ENCODE assay signal across 11 cellular contexts in the genomic region with DNA sequence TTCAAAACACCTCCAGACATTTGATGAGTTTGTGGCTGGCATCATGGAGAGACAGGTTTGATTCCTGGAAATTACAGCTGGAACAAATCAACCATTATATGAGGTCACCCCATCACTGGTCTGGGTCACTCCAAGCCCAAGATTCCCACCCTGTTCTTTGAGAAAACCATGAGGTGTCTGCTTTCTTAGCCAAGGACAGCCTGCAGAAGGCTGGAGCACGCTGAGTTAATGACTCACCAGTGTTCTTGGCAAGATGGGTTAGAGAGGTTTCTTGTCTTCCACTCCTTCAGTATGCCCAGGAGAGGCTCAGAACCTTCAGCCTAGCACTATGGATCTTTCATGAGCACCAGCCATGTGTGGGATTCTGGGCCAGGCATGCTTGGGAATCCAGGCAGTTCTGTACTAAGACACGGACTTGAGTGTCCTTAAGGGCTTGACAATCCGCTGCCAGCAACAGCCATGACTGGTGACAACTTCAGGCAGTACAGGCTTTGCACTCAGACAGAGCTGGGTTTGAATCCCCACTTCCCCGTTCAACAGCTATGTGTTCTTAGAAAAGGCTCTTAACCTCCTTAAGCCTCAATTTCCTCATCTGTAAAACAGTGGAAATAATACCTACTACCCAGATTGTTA. TPM values are rescaled to one million over a fixed set of nuclear protein-coding genes. Genes with fewer than 3 reads are reported as not detected.
DNase-seq lines count a peak whose midpoint lies in the region; ATAC-seq and TF ChIP-seq lines count a peak whose summit lies in the region.
"Had no signal": no experiment of that assay in that cellular context is flagged by ENCODE, and none has a peak within 500 bp of the region (broad histone marks: within the 10 kb centered on the region; RNA-seq: fewer than 3 reads in every experiment).

No MANE protein-coding gene starts in this region.

- H3K4me1 ChIP-seq in RWPE2 (ENCODE audit: insufficient read depth, poor library complexity, severe bottlenecking) (peaks cover 34% of the 10 kb centered on the region), fibroblast of lung (ENCODE audit: control insufficient read depth, extremely low read depth, insufficient read depth, low read length) (peaks cover 16% of the 10 kb centered on the region), osteoblast (ENCODE audit: insufficient read depth, low read length) (peaks cover 30% of the 10 kb centered on the region)
- H3K4me1 ChIP-seq in effector memory CD4-positive, alpha-beta T cell (ENCODE audit: control insufficient read depth, insufficient read depth, low read length, poor library complexity, severe bottlenecking): no peaks in the 10 kb centered on the region

- H3K9ac ChIP-seq in fibroblast of lung (ENCODE audit: insufficient read depth, low read length): no peak overlapping the region

- H3K27ac ChIP-seq in RWPE2 (ENCODE audit: poor library complexity, severe bottlenecking) (peak overlapping the region; percentile 84), fibroblast of lung (ENCODE audit: insufficient read depth, low read length) (no peak overlapping the region), osteoblast (ENCODE audit: low read depth, low read length) (peak overlapping the region; percentile 4)
- H3K27ac ChIP-seq in effector memory CD4-positive, alpha-beta T cell (ENCODE audit: insufficient read depth, low read length, poor library complexity, severe bottlenecking): no peak overlapping the region
- H3K27ac ChIP-seq: ovary had no signal

- H4K20me1 ChIP-seq in fibroblast of lung (ENCODE audit: control insufficient read depth, extremely low read depth, insufficient read depth, low read length): no peaks in the 10 kb centered on the region
- H4K20me1 ChIP-seq in osteoblast (ENCODE audit: insufficient read depth, low read length): peaks cover 3% of the 10 kb centered on the region

- H3K36me3 ChIP-seq in RWPE2 (ENCODE audit: low read depth) (peaks cover 12% of the 10 kb centered on the region; the same call in 1 of the 2 replicates), fibroblast of lung (ENCODE audit: control insufficient read depth, insufficient read depth, low read length) (peaks cover 1% of the 10 kb centered on the region), osteoblast (ENCODE audit: insufficient read depth, low read length) (no peaks in the 10 kb centered on the region)
- H3K36me3 ChIP-seq in effector memory CD4-positive, alpha-beta T cell (ENCODE audit: control insufficient read depth, insufficient read depth, low read length): no peaks in the 10 kb centered on the region
- H3K36me3 ChIP-seq: ovary had no signal

- no peak overlapping the region for H3K4me3 ChIP-seq in RWPE2 (ENCODE audit: severe bottlenecking)
- H3K4me3 ChIP-seq in fibroblast of lung (replicated peaks in 1 of 4; ENCODE audit: control extremely low read depth in 1 of 4, insufficient read depth in 1 of 4, low read depth in 3 of 4, low read length in 4 of 4): no peak overlapping the region
- H3K4me3 ChIP-seq in osteoblast (ENCODE audit: insufficient read depth, low read length): no peak overlapping the region
- no peak overlapping the region for H3K4me3 ChIP-seq in effector memory CD4-positive, alpha-beta T cell (ENCODE audit: insufficient read depth, low read depth, low read length, poor library complexity, severe bottlenecking)
- H3K4me3 ChIP-seq: ovary had no signal

- H2AFZ ChIP-seq in fibroblast of lung (ENCODE audit: low read length) (no peak overlapping the region), osteoblast (ENCODE audit: low read length) (no peak overlapping the region)

- DNase-seq in GM03348 (ENCODE audit: low spot score) (peak; percentile 86), RWPE2 (ENCODE audit: low spot score) (no peak), fibroblast of lung (ENCODE audit: low read depth in 2 of 2) (peak; percentile 95 to 96), osteoblast (ENCODE audit: insufficient read length, low spot score, missing footprints) (peak; percentile 98)
- DNase-seq in effector memory CD4-positive, alpha-beta T cell: no peak
- DNase-seq: cerebellar nuclear complex, NCI-H2171 treated with DMSO at 0.1 percent for 48 hours, ovary had no signal

- H3K27me3 ChIP-seq in RWPE2 (ENCODE audit: insufficient read depth, poor library complexity, severe bottlenecking) (no peaks in the 10 kb centered on the region), fibroblast of lung (ENCODE audit: control insufficient read depth, insufficient read depth, low read length) (no peaks in the 10 kb centered on the region), osteoblast (ENCODE audit: insufficient read depth, low read length) (no peaks in the 10 kb centered on the region)
- H3K27me3 ChIP-seq in effector memory CD4-positive, alpha-beta T cell (replicated peaks; ENCODE audit: control insufficient read depth, insufficient read depth, low read length, poor library complexity, severe bottlenecking): no peaks in the 10 kb centered on the region
- H3K27me3 ChIP-seq: ovary had no signal

- no peak for TF ChIP-seq CTCF in RWPE2 (IDR thresholded peaks at IDR 0.05; ENCODE audit: poor library complexity, severe bottlenecking)
- no peak for TF ChIP-seq CTCF in fibroblast of lung (conservative IDR thresholded peaks at IDR 0.05 in 1 of 2, IDR thresholded peaks at IDR 0.05 in 1 of 2; ENCODE audit: low read depth in 1 of 2, low read length in 2 of 2)
- no peak for TF ChIP-seq CTCF in osteoblast (IDR thresholded peaks at IDR 0.05; ENCODE audit: extremely low read depth, low read depth, low read length)

- H3K79me2 ChIP-seq in fibroblast of lung (ENCODE audit: control insufficient read depth, insufficient read depth, low read length) (no peaks in the 10 kb centered on the region), osteoblast (ENCODE audit: insufficient read depth, low read length) (no peaks in the 10 kb centered on the region)

- H3K4me2 ChIP-seq in fibroblast of lung (ENCODE audit: extremely low read depth, insufficient read depth, low read length): no peak overlapping the region
- H3K4me2 ChIP-seq in osteoblast (ENCODE audit: insufficient read depth, low read length): no peak overlapping the region

- no peaks in the 10 kb centered on the region for H3K9me3 ChIP-seq in RWPE2 (ENCODE audit: severe bottlenecking)
- no peaks in the 10 kb centered on the region for H3K9me3 ChIP-seq in fibroblast of lung (ENCODE audit: control insufficient read depth, insufficient read depth, low read depth, low read length)
- H3K9me3 ChIP-seq in osteoblast (ENCODE audit: low read depth, low read length): no peaks in the 10 kb centered on the region
- H3K9me3 ChIP-seq in effector memory CD4-positive, alpha-beta T cell (ENCODE audit: control insufficient read depth, low read length): no peaks in the 10 kb centered on the region
- H3K9me3 ChIP-seq: ovary had no signal

- peak; percentile 78 for ATAC-seq in RWPE2 (ENCODE audit: low read depth)
- ATAC-seq in HG03520 (IDR thresholded peaks at IDR 0.05; ENCODE audit: unreplicated experiment): no peak
- no peak for ATAC-seq in HG02623 (IDR thresholded peaks at IDR 0.05; ENCODE audit: unreplicated experiment)
- ATAC-seq in HG02938 (IDR thresholded peaks at IDR 0.05; ENCODE audit: unreplicated experiment): no peak

RNA-seq across cellular contexts. Expression of a gene that starts 43.9 kb away (rescaled TPM):
- not detected in 2 replicates for total RNA-seq in fibroblast of lung
- 0.03 TPM in 1 of 2 replicates, not detected in the other for polyA plus RNA-seq in fibroblast of lung
- not detected in 2 replicates for polyA plus RNA-seq in fibroblast of lung (2012)
- polyA minus RNA-seq in fibroblast of lung (ENCODE audit: low replicate concordance): not detected in 2 replicates
- total RNA-seq in osteoblast: not detected in 2 replicates
- polyA plus RNA-seq: ovary had no signal

RNA-seq across cellular contexts. Expression of a gene that starts 50.5 kb away (rescaled TPM):
- total RNA-seq in fibroblast of lung (3.3 and 7.9 TPM in 2 replicates), osteoblast (7.2 and 7.4 TPM in 2 replicates)
- 8.5 and 8.9 TPM in 2 replicates for polyA plus RNA-seq in fibroblast of lung
- 7.0 and 8.1 TPM in 2 replicates for polyA plus RNA-seq in fibroblast of lung (2012)
- polyA minus RNA-seq in fibroblast of lung (ENCODE audit: low replicate concordance): 4.6 and 7.0 TPM in 2 replicates

RNA-seq across cellular contexts. Expression of a gene that starts 52.5 kb away (rescaled TPM):
- total RNA-seq in fibroblast of lung (25.9 and 85.2 TPM in 2 replicates), osteoblast (29.2 and 31.8 TPM in 2 replicates)
- 42.0 and 65.3 TPM in 2 replicates for polyA plus RNA-seq in fibroblast of lung
- 27.8 and 42.7 TPM in 2 replicates for polyA plus RNA-seq in fibroblast of lung (2012)
- polyA minus RNA-seq in fibroblast of lung (ENCODE audit: low replicate concordance): 89.4 and 143 TPM in 2 replicates

Comparison
In these comparisons a context has a peak if more than half of its experiments do, and no peak if none do; other contexts are left out.
1. DNase-seq: peak in GM03348 (single experiment), fibroblast of lung (2 of 2) and osteoblast (single experiment); none in RWPE2 (single experiment) and effector memory CD4-positive, alpha-beta T cell (0 of 3).
2. H3K27ac ChIP-seq: peak in RWPE2 (single experiment) and osteoblast (single experiment); none in fibroblast of lung (single experiment) and effector memory CD4-positive, alpha-beta T cell (single experiment).